In genomic region chr19:5896365-5897076, GRCh38 we compare ENCODE assay signal across 20 cellular contexts. TPM values are rescaled to one million over a fixed set of nuclear protein-coding genes. Genes with fewer than 3 reads are reported as not detected.
DNase-seq lines count a peak whose midpoint lies in the region; ATAC-seq, FAIRE-seq and TF ChIP-seq lines count a peak whose summit lies in the region.
"Had no signal": no experiment of that assay in that cellular context is flagged by ENCODE, and none has a peak within 500 bp of the region (broad histone marks: within the 10 kb centered on the region; RNA-seq: fewer than 3 reads in every experiment).

No MANE protein-coding gene starts in this region.

- ATAC-seq in HG02973 (IDR thresholded peaks at IDR 0.05; ENCODE audit: unreplicated experiment), result no peak

- H3K4me1 Mint-ChIP-seq in chondrocyte (ENCODE audit: low read depth), result peaks cover 8% of the 10 kb centered on the region

- no peak overlapping the region for H3K27ac Mint-ChIP-seq in chondrocyte (ENCODE audit: unreplicated experiment)
- H3K27ac Mint-ChIP-seq: CD4-positive, alpha-beta memory T cell; HFFc6 had no signal

- peaks cover 3% of the 10 kb centered on the region for H3K36me3 Mint-ChIP-seq in chondrocyte (ENCODE audit: low read depth)

- H3K4me3 Mint-ChIP-seq in chondrocyte (ENCODE audit: unreplicated experiment), result no peak overlapping the region
- H3K4me3 Mint-ChIP-seq: CD4-positive, alpha-beta memory T cell; HFFc6 had no signal

- no peaks in the 10 kb centered on the region for H3K27me3 ChIP-seq in adrenal gland

- no peaks in the 10 kb centered on the region for H3K9me3 ChIP-seq in adrenal gland (replicated peaks in 1 of 3)
- H3K9me3 ChIP-seq: HAP-1 had no signal

- no peak for TF ChIP-seq CTCF in adrenal gland (IDR thresholded peaks at IDR 0.05)
- no peak for TF ChIP-seq CTCF in chondrocyte (IDR thresholded peaks at IDR 0.05)

- H3K9me3 Mint-ChIP-seq in chondrocyte (ENCODE audit: low read depth), result no peaks in the 10 kb centered on the region
- H3K9me3 Mint-ChIP-seq: CD4-positive, alpha-beta memory T cell; HFFc6 had no signal

- WGBS in adrenal gland, 4 donors, result 83 to 88% (median 85%) methylated on average over 23 to 29 of the region's 29 CpGs

- H3K27ac ChIP-seq in adrenal gland, result peak overlapping the region in 3 of 5 donors; percentile 75 to 98 (median 94)

- DNase-seq in GM12891 (ENCODE audit: insufficient read length, low spot score) (no peak), adrenal gland (peak in 1 of 7 donors; percentile 33), chondrocyte (ENCODE audit: low spot score) (peak; percentile 92)
- DNase-seq in activated effector memory CD4-positive, alpha-beta T cell treated with Interleukin-2 at 50 U/mL for 16 hours, result no peak
- no peak for DNase-seq in NK-92 treated with Interleukin-12 subunit alpha and Interleukin-12 subunit beta, amount 100 ng/mL, for 24 hours (lab: John Stamatoyannopoulos, UW)
- DNase-seq: Calu3; CD4-positive, alpha-beta memory T cell; COR-L47; DMS153; DND-41; GOT3; HFFc6 had no signal

- peak; percentile 44 for TF ChIP-seq EP300 in Ishikawa (IDR thresholded peaks at IDR 0.05; ENCODE audit: borderline replicate concordance)

- no peaks in the 10 kb centered on the region for H3K27me3 Mint-ChIP-seq in chondrocyte (ENCODE audit: low read depth)
- H3K27me3 Mint-ChIP-seq: CD4-positive, alpha-beta memory T cell had no signal

- intact Hi-C loops in adrenal gland (cut with DNase I), result no loop called here

- peak; percentile 11; the same call in 1 of the 2 replicates for TF ChIP-seq POLR2A in GM12891 (IDR thresholded peaks at IDR 0.05; ENCODE audit: low read depth, low read length)
- TF ChIP-seq POLR2A in adrenal gland (IDR thresholded peaks at IDR 0.05), result no peak

- peaks cover 0 to 25% of the 10 kb centered on the region in 2 donors for H3K36me3 ChIP-seq in adrenal gland (replicated peaks in 1 of 2)

- H3K4me3 ChIP-seq in adrenal gland, result no peak overlapping the region
- H3K4me3 ChIP-seq: HAP-1 had no signal

- no peak for TF ChIP-seq RAD21 in Ishikawa (IDR thresholded peaks at IDR 0.05; ENCODE audit: low read depth)

- peaks cover 19 to 54% of the 10 kb centered on the region in 2 donors for H3K4me1 ChIP-seq in adrenal gland (replicated peaks in 1 of 2)
- H3K4me1 ChIP-seq: HAP-1 had no signal

- no peak for FAIRE-seq in GM12891 (lab: Jason Lieb, UNC)
- FAIRE-seq: G401.6, H54 had no signal

TF ChIP-seq in GM12891, 5 proteins besides CTCF, POLR2A, EP300 and RAD21:
- TF ChIP-seq SPI1 (IDR thresholded peaks at IDR 0.05; ENCODE audit: low read depth, low read length) (no peak), POLR2AphosphoS5 (IDR thresholded peaks at IDR 0.05; ENCODE audit: low read depth, low read length) (0 out of 2 replicates have a peak, but pooled peaks have one; percentile 29)
TF ChIP-seq in GM12891: peak in this region for 1.

TF ChIP-seq in Ishikawa, 13 proteins besides CTCF, POLR2A, EP300 and RAD21:
- TF ChIP-seq TAF1 (IDR thresholded peaks at IDR 0.05; ENCODE audit: low read depth) (no peak), CREB1 (IDR thresholded peaks at IDR 0.05; ENCODE audit: low read depth) (no peak), NFIC (IDR thresholded peaks at IDR 0.05) (peak; percentile 77), YY1 (IDR thresholded peaks at IDR 0.05; ENCODE audit: low read depth) (no peak), TCF12 (IDR thresholded peaks at IDR 0.05; ENCODE audit: low read depth) (peak; percentile 19; the same call in 1 of the 2 replicates)
- TF ChIP-seq, protein P1, sequence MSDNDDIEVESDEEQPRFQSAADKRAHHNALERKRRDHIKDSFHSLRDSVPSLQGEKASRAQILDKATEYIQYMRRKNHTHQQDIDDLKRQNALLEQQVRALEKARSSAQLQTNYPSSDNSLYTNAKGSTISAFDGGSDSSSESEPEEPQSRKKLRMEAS (IDR thresholded peaks at IDR 0.05), result peak; percentile 87
TF ChIP-seq in Ishikawa: peak in this region for 3.

RNA-seq across cellular contexts. Expression of gene NDUFA11, which starts 7.1 kb away (rescaled TPM):
- 307 TPM for polyA plus RNA-seq in GM12891 (2012; ENCODE audit: low read depth, missing spikeins)
- 100 to 1,000 TPM; 288 to 842 (median 387) TPM for total RNA-seq in adrenal gland
- 100 to 1,000 TPM; 300 to 856 (median 442) TPM for polyA plus RNA-seq in adrenal gland
- 202 to 224 TPM (median 204 TPM) in 3 replicates for total RNA-seq in chondrocyte

RNA-seq across cellular contexts. Expression of gene VMAC, which starts 8.2 kb away (rescaled TPM):
- 2.4 TPM for polyA plus RNA-seq in GM12891 (2012; ENCODE audit: low read depth, missing spikeins)
- total RNA-seq in adrenal gland (10 to 100 TPM in 3 of 8 donors, 1 to 10 TPM in 5; 5.0 to 14.4 (median 8.8) TPM), chondrocyte (5.6 to 6.5 TPM (median 6.1 TPM) in 3 replicates)
- polyA plus RNA-seq in adrenal gland, result 10 to 100 TPM in 1 of 3 donors, 1 to 10 TPM in 2; 3.5 to 15.6 (median 4.8) TPM

RNA-seq across cellular contexts. Expression of gene CAPS, which starts 17.5 kb away (rescaled TPM):
- 2.9 TPM for polyA plus RNA-seq in GM12891 (2012; ENCODE audit: low read depth, missing spikeins)
- 100 to 1,000 TPM in 1 of 8 donors, 10 to 100 TPM in 6, 1 to 10 TPM in 1; 8.8 to 146 (median 19.2) TPM for total RNA-seq in adrenal gland
- 100 to 1,000 TPM in 1 of 3 donors, 10 to 100 TPM in 1, 1 to 10 TPM in 1; 7.1 to 104 (median 75.9) TPM for polyA plus RNA-seq in adrenal gland
- total RNA-seq in chondrocyte, result 7.2 to 11.9 TPM (median 10.5 TPM) in 3 replicates

RNA-seq across cellular contexts. Expression of gene FUT5, which starts 26.2 kb away (rescaled TPM):
- not detected for polyA plus RNA-seq in GM12891 (2012; ENCODE audit: low read depth, missing spikeins)
- total RNA-seq in adrenal gland (not detected), chondrocyte (not detected in 3 replicates)
- polyA plus RNA-seq in adrenal gland, result not detected
- total RNA-seq: A172, A673, Calu3, HFFc6 had no signal
- polyA plus RNA-seq: BJ; CD4-positive, alpha-beta memory T cell had no signal

RNA-seq across cellular contexts. Expression of gene FUT3, which starts 45.3 kb away (rescaled TPM):
- 0.14 TPM for polyA plus RNA-seq in GM12891 (2012; ENCODE audit: low read depth, missing spikeins)
- total RNA-seq in adrenal gland, result under 1 TPM in 2 of 8 donors, not detected in 6; 0.14 to 0.15 TPM
- polyA plus RNA-seq in adrenal gland, result under 1 TPM in 2 of 3 donors, not detected in 1; 0.16 to 0.20 TPM
- total RNA-seq in chondrocyte, result not detected in 3 replicates
- total RNA-seq: A172, A673, HFFc6 had no signal
- polyA plus RNA-seq: BJ; CD4-positive, alpha-beta memory T cell had no signal
